In genomic region chr4:183758735-183759447, GRCh38 we compare ENCODE assay signal across 21 cellular contexts.
DNase-seq lines count a peak whose midpoint lies in the region; ATAC-seq, FAIRE-seq and TF ChIP-seq lines count a peak whose summit lies in the region.
"Had no signal": no experiment of that assay in that cellular context is flagged by ENCODE, and none has a peak within 500 bp of the region (broad histone marks: within the 10 kb centered on the region; RNA-seq: fewer than 3 reads in every experiment).

No MANE protein-coding gene starts in this region.

- no peak overlapping the region for H3K27ac Mint-ChIP-seq in mesothelial cell of epicardium
- H3K27ac Mint-ChIP-seq: activated CD4-positive, alpha-beta T cell treated with anti-CD3 and anti-CD28 coated beads, Interleukin-2, amount 10 ng/mL, durations not matched to agents 24 days and 14 days; activated T-helper 2 cell treated with anti-CD3 and anti-CD28 coated beads, Interferon-gamma antibody, Interleukin-2, Interleukin-4, amounts not matched to agents 10 μg/mL and 5 μg/mL and 100 μg/mL, durations not matched to agents 14 hours and 24 hours and 36 hours; B cell; dendritic cell treated with granulocyte-macrophage colony-stimulating factor and Interleukin-4, amounts not matched to agents 40 ng/mL and 50 ng/mL, for 4 days; IgD-negative memory B cell had no signal

- peaks cover 8% of the 10 kb centered on the region for H3K9me3 Mint-ChIP-seq in mesothelial cell of epicardium
- H3K9me3 Mint-ChIP-seq: activated CD4-positive, alpha-beta T cell treated with anti-CD3 and anti-CD28 coated beads, Interleukin-2, amount 10 ng/mL, durations not matched to agents 24 days and 14 days; activated T-helper 2 cell treated with anti-CD3 and anti-CD28 coated beads, Interferon-gamma antibody, Interleukin-2, Interleukin-4, amounts not matched to agents 10 μg/mL and 5 μg/mL and 100 μg/mL, durations not matched to agents 14 hours and 24 hours and 36 hours; dendritic cell treated with granulocyte-macrophage colony-stimulating factor and Interleukin-4, amounts not matched to agents 40 ng/mL and 50 ng/mL, for 4 days; IgD-negative memory B cell had no signal

- no peaks in the 10 kb centered on the region for H3K79me2 ChIP-seq in HepG2 (ENCODE audit: insufficient read depth, low read length)

- POLR2A ChIA-PET in HepG2 (lab: Yijun Ruan, JAX) = no interaction called here

- no peaks in the 10 kb centered on the region for H3K36me3 Mint-ChIP-seq in mesothelial cell of epicardium
- H3K36me3 Mint-ChIP-seq: IgD-negative memory B cell had no signal

- TF ChIP-seq EP300 in HepG2 (IDR thresholded peaks at IDR 0.05; ENCODE audit: low read depth in 2 of 2, low read length in 2 of 2) = no peak
- no peak for TF ChIP-seq EP300 in HepG2 (CRISPR knock-in tag; IDR thresholded peaks at IDR 0.05; ENCODE audit: borderline replicate concordance)

- no peak overlapping the region for H3K4me2 ChIP-seq in HepG2 (ENCODE audit: low read depth, low read length)

- TF ChIP-seq RAD21 in HepG2 (CRISPR knock-in tag; IDR thresholded peaks at IDR 0.05) = no peak

- no peak overlapping the region for H2AFZ ChIP-seq in HepG2 (ENCODE audit: low read length)

- ATAC-seq in right lobe of liver (peak in 3 of 4 donors; percentile 11 to 33 (median 23)), HepG2 (no peak), heart right ventricle (peak; percentile 24 to 71 (median 52)), HG03442 (IDR thresholded peaks at IDR 0.05; ENCODE audit: unreplicated experiment) (no peak), GM21423 (IDR thresholded peaks at IDR 0.05; ENCODE audit: unreplicated experiment) (no peak), aorta (ENCODE audit: low FRiP score) (no peak)

- H3K9me3 ChIP-seq in right lobe of liver (no peaks in the 10 kb centered on the region), HepG2 (ENCODE audit: low read length) (no peaks in the 10 kb centered on the region), heart right ventricle (no peaks in the 10 kb centered on the region), aorta (ENCODE audit: control insufficient read depth, low read length) (no peaks in the 10 kb centered on the region)

- H3K4me1 ChIP-seq in right lobe of liver (no peaks in the 10 kb centered on the region), HepG2 (ENCODE audit: insufficient read depth, low read length) (peaks cover 14% of the 10 kb centered on the region), heart right ventricle (peaks cover 0 to 17% (median 0%) of the 10 kb centered on the region in 9 donors), aorta (ENCODE audit: control insufficient read depth in 1 of 2, insufficient read depth in 2 of 2, low read length in 2 of 2) (no peaks in the 10 kb centered on the region)

- no peak for DNase-seq in right lobe of liver
- DNase-seq in HepG2 (ENCODE audit: low spot score) = no peak
- peak in 1 of 2 donors; percentile 14 for DNase-seq in heart right ventricle
- DNase-seq in mesothelial cell of epicardium (ENCODE audit: low spot score in 2 of 2, unreplicated experiment in 2 of 2) = no peak
- DNase-seq in NCI-H2196 (lab: John Stamatoyannopoulos, UW; ENCODE audit: unreplicated experiment) = no peak
- no peak for DNase-seq in aorta
- DNase-seq: activated CD4-positive, alpha-beta T cell treated with anti-CD3 and anti-CD28 coated beads, Interleukin-2, amount 10 ng/mL, durations not matched to agents 24 days and 14 days; DMS79; NCI-H1417; NCI-H2171; SHP77 treated with DMSO at 0.1 percent for 48 hours; stimulated activated CD4-positive, alpha-beta T cell treated with anti-CD3 and anti-CD28 coated beads, Interleukin-12 subunit alpha, Interleukin-12 subunit beta, amount 100 ng/mL, for 4 hours had no signal

- TF ChIP-seq CTCF in right lobe of liver (IDR thresholded peaks at IDR 0.05) = no peak
- TF ChIP-seq CTCF in HepG2 (CRISPR knock-in tag; IDR thresholded peaks at IDR 0.05) = no peak
- no peak for TF ChIP-seq CTCF in heart right ventricle (IDR thresholded peaks at IDR 0.05)
- no peak for TF ChIP-seq CTCF in mesothelial cell of epicardium (IDR thresholded peaks at IDR 0.05; ENCODE audit: unreplicated experiment)

- H3K9ac ChIP-seq in HepG2 (ENCODE audit: insufficient read depth, low read depth, low read length) = no peak overlapping the region

- peaks cover 4% of the 10 kb centered on the region for H3K4me1 Mint-ChIP-seq in mesothelial cell of epicardium
- H3K4me1 Mint-ChIP-seq: activated CD4-positive, alpha-beta T cell treated with anti-CD3 and anti-CD28 coated beads, Interleukin-2, amount 10 ng/mL, durations not matched to agents 24 days and 14 days; B cell; IgD-negative memory B cell had no signal

- 86% methylated on average over 19 of the region's 21 CpGs for WGBS in right lobe of liver (ENCODE audit: insufficient coverage, low coverage, low lambda C conversion rate, missing lambda C conversion rate)
- 68% methylated on average over 21 of the region's 21 CpGs for WGBS in HepG2 (ENCODE audit: low lambda C conversion rate)
- WGBS in heart right ventricle, 2 donors = 59 to 71% methylated on average over 21 of the region's 21 CpGs
- 63 to 64% methylated on average over 21 of the region's 21 CpGs for WGBS in aorta, 2 donors

- CTCF ChIA-PET in HepG2 (lab: Yijun Ruan, JAX; ENCODE audit: low intra/inter-chr PET ratio, low total read pairs) = no interaction called here

- peaks cover 1% of the 10 kb centered on the region for H3K27me3 Mint-ChIP-seq in mesothelial cell of epicardium (ENCODE audit: low read depth)
- H3K27me3 Mint-ChIP-seq: dendritic cell treated with granulocyte-macrophage colony-stimulating factor and Interleukin-4, amounts not matched to agents 40 ng/mL and 50 ng/mL, for 4 days; IgD-negative memory B cell had no signal

- H3K27ac ChIP-seq in right lobe of liver = peak overlapping the region in 2 of 3 donors; percentile 1 to 10
- H3K27ac ChIP-seq in HepG2 (ENCODE audit: extremely low read length, insufficient read depth, low read length) = no peak overlapping the region
- peak overlapping the region in 9 of 10 donors; percentile 56 to 89 (median 72) for H3K27ac ChIP-seq in heart right ventricle
- H3K27ac ChIP-seq in aorta (ENCODE audit: low read depth in 1 of 2, low read length in 2 of 2) = no peak overlapping the region

- no peaks in the 10 kb centered on the region for H4K20me1 ChIP-seq in HepG2 (ENCODE audit: insufficient read depth, low read length)

- no peak for FAIRE-seq in HepG2 (lab: Jason Lieb, UNC)
- FAIRE-seq: A204.1, endothelial cell of umbilical vein, TTC549 had no signal

- H3K4me3 ChIP-seq in right lobe of liver (no peak overlapping the region), HepG2 (replicated peaks in 1 of 3; ENCODE audit: insufficient read depth in 1 of 3, low read depth in 2 of 3, low read length in 3 of 3) (no peak overlapping the region), heart right ventricle (peak overlapping the region in 8 of 10 donors; percentile 8 to 55 (median 41)), aorta (ENCODE audit: low read length in 2 of 2) (no peak overlapping the region)

- intact Hi-C loops in right lobe of liver (cut with DNase I) = no loop called here
- intact Hi-C loops in HepG2 (cut with micrococcal nuclease; ENCODE audit: unreplicated experiment) = no loop called here
- intact Hi-C loops in heart right ventricle (cut with DNase I) = no loop called here
- intact Hi-C loops in aorta (cut with DNase I) = no loop called here

- TF ChIP-seq POLR2A in right lobe of liver (IDR thresholded peaks at IDR 0.05) = no peak
- no peak for TF ChIP-seq POLR2A in HepG2 (IDR thresholded peaks at IDR 0.05; ENCODE audit: insufficient read depth in 1 of 2, low read depth in 2 of 2, low read length in 2 of 2)

- H3K4me3 Mint-ChIP-seq in mesothelial cell of epicardium = peak overlapping the region; percentile 10
- H3K4me3 Mint-ChIP-seq: activated CD4-positive, alpha-beta T cell treated with anti-CD3 and anti-CD28 coated beads, Interleukin-2, amount 10 ng/mL, durations not matched to agents 24 days and 14 days; B cell; dendritic cell treated with granulocyte-macrophage colony-stimulating factor and Interleukin-4, amounts not matched to agents 40 ng/mL and 50 ng/mL, for 4 days; IgD-negative memory B cell had no signal

- no peaks in the 10 kb centered on the region for H3K27me3 ChIP-seq in right lobe of liver
- H3K27me3 ChIP-seq in HepG2 (ENCODE audit: control insufficient read depth in 1 of 2, insufficient read depth in 2 of 2, low read length in 2 of 2) = peaks cover 0 to 4% of the 10 kb centered on the region in 2 experiments; a peak in 2 of 5 replicates
- H3K27me3 ChIP-seq in heart right ventricle = no peaks in the 10 kb centered on the region
- no peaks in the 10 kb centered on the region for H3K27me3 ChIP-seq in aorta (ENCODE audit: control insufficient read depth in 1 of 2, insufficient read depth in 2 of 2, low read length in 1 of 2)

- H3K36me3 ChIP-seq in right lobe of liver (no peaks in the 10 kb centered on the region), HepG2 (replicated peaks in 1 of 2; ENCODE audit: control insufficient read depth in 1 of 2, insufficient read depth in 2 of 2, low read length in 2 of 2) (no peaks in the 10 kb centered on the region), heart right ventricle (peaks cover 0 to 5% (median 0%) of the 10 kb centered on the region in 9 donors), aorta (ENCODE audit: control insufficient read depth in 1 of 2, insufficient read depth in 2 of 2, low read length in 1 of 2) (no peaks in the 10 kb centered on the region)

- in situ Hi-C loops in HepG2 (cut with HindIII; ENCODE audit: extremely low pct_ligation_motif_present, low pct_unique_long_range_greater_than_20kb) = no loop called here

- no TSS peak for BruUV-seq in HepG2 (replicated peaks; lab: Mats Ljungman, UMichigan)

TF ChIP-seq in HepG2, 621 proteins besides CTCF, POLR2A, EP300 and RAD21 (continues in another document):
- TF ChIP-seq GATAD2A (CRISPR knock-in tag; IDR thresholded peaks at IDR 0.05) = no peak
- TF ChIP-seq ZFAT (CRISPR knock-in tag; conservative IDR thresholded peaks at IDR 0.05) = no peak
- TF ChIP-seq CSRNP2 (CRISPR knock-in tag; conservative IDR thresholded peaks at IDR 0.05; ENCODE audit: low read depth) = no peak
- no peak for TF ChIP-seq ZNF331 (CRISPR knock-in tag; IDR thresholded peaks at IDR 0.05)
- TF ChIP-seq POGZ (CRISPR knock-in tag; IDR thresholded peaks at IDR 0.05) = no peak
- no peak for TF ChIP-seq ZEB1 (IDR thresholded peaks at IDR 0.05; ENCODE audit: insufficient replicate concordance, low read depth)
- no peak for TF ChIP-seq SAP130 (CRISPR knock-in tag; IDR thresholded peaks at IDR 0.05; ENCODE audit: low read depth)
- no peak for TF ChIP-seq ZBTB7B (CRISPR knock-in tag; IDR thresholded peaks at IDR 0.05)

Comparison
In these comparisons a context has a peak if more than half of its experiments do, and no peak if none do; other contexts are left out.
1. ATAC-seq: peak in right lobe of liver (3 of 4) and heart right ventricle (8 of 8); none in HepG2 (single experiment), HG03442 (single experiment), GM21423 (single experiment) and aorta (single experiment).
2. H3K27ac ChIP-seq: peak in right lobe of liver (2 of 3) and heart right ventricle (9 of 10); none in HepG2 (single experiment) and aorta (0 of 2).
3. H3K4me3 ChIP-seq: peak in heart right ventricle (8 of 10); none in right lobe of liver (0 of 3), HepG2 (0 of 3) and aorta (0 of 2).